Comparison of ENCODE assay signal across 21 cellular contexts in the genomic region with DNA sequence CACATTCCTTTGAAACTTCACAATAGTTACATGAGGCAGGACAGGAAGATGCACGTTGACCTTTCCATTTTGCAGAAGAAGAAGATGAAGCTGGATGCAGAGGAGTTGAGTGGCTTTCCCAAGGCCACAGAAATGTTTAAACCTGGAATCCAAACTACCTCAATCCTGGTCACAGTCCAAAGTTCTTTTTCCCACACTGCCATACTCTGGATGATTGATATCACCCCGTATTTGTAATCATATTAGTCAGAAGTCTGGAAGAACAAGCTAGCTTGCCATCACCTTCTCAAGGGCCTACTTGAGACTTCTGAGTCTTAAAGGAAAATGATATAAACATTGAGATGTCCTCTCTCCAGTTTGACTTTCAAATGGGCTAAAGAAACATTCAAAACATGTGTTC.
"Had no signal": no experiment of that assay in that cellular context is flagged by ENCODE, and none has a peak within 500 bp of the region (broad histone marks: within the 10 kb centered on the region; RNA-seq: fewer than 3 reads in every experiment).

No MANE protein-coding gene starts in this region.

- DNase-seq: effector memory CD4-positive, alpha-beta T cell; esophagus squamous epithelium; foreskin melanocyte; heart left ventricle; hippocampal formation; left colon; left ventricle myocardium superior; mesendoderm; naive B cell; nephron progenitor cell; psoas muscle; retina; stimulated activated CD4-positive, alpha-beta T cell treated with anti-CD3 and anti-CD28 coated beads, Interleukin-12 subunit alpha, Interleukin-12 subunit beta, amount 100 ng/mL, for 4 hours; stimulated activated naive CD4-positive, alpha-beta T cell treated with Interleukin-2 at 50 U/mL for 16 hours; trophoblast cell had no signal

- H3K36me3 ChIP-seq: esophagus squamous epithelium, heart left ventricle, neutrophil had no signal

- H3K27ac ChIP-seq: epithelial cell of prostate, esophagus squamous epithelium, heart left ventricle, neutrophil, psoas muscle, skin epidermis had no signal

- H3K4me1 Mint-ChIP-seq: naive B cell had no signal

- ATAC-seq: heart left ventricle, left colon, left ventricle myocardium superior, psoas muscle, sciatic nerve had no signal

- H3K9me3 ChIP-seq: esophagus squamous epithelium, neutrophil, psoas muscle had no signal

- FAIRE-seq: endometrium had no signal

- H3K36me3 Mint-ChIP-seq: naive B cell had no signal

- H3K27me3 ChIP-seq: heart left ventricle had no signal

- H3K4me3 ChIP-seq: esophagus squamous epithelium, heart left ventricle, lung, psoas muscle, skin epidermis had no signal

- H3K4me1 ChIP-seq: esophagus squamous epithelium, heart left ventricle, psoas muscle had no signal

- H3K27ac Mint-ChIP-seq: naive B cell, nephron progenitor cell had no signal

- H3K4me3 Mint-ChIP-seq: naive B cell, nephron progenitor cell had no signal
